ENCODE assay signal across 18 cellular contexts in the genomic region with DNA sequence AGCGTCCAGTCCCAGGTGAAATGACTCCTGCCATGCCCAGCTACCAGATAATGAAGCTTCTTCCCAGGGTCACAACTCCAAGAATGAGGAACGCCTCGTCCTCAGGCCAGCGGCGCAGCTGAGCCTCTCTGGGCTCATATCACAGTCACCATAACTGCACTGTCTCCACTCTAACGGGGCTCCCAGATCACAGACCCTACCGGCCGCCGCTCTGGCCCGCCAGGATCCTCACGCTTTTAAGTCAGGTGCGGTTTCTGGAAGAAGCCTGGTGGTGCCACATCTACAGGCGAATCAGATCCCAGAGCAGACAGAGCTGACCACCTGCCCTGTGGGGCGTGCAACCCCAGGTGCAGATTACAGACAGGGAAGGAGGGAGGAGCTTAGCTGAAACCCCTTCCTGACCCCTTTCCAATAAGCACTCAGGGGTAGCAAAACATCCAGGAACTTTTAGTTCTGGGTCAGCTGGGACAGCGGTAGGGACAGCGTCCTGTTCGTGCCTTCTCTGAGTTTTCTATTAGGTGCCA. TPM values are rescaled to one million over a fixed set of nuclear protein-coding genes. Genes with fewer than 3 reads are reported as not detected.
DNase-seq lines count a peak whose midpoint lies in the region; ATAC-seq, FAIRE-seq and TF ChIP-seq lines count a peak whose summit lies in the region.
"Had no signal": no experiment of that assay in that cellular context is flagged by ENCODE, and none has a peak within 500 bp of the region (broad histone marks: within the 10 kb centered on the region; RNA-seq: fewer than 3 reads in every experiment).

No MANE protein-coding gene starts in this region.

- H3K4me3 Mint-ChIP-seq in natural killer cell = peak overlapping the region; percentile 78
- H3K4me3 Mint-ChIP-seq: CD14-positive monocyte had no signal

- DNase-seq in NCI-H748 (lab: John Stamatoyannopoulos, UW; ENCODE audit: unreplicated experiment) (peak; percentile 39), NCI-H748 treated with DMSO at 0.1 percent for 48 hours (lab: John Stamatoyannopoulos, UW) (no peak), ecto neural progenitor cell (ENCODE audit: low spot score) (peak; percentile 42), natural killer cell (no peak), tibial artery (no peak), small intestine (no peak), aorta (no peak)
- DNase-seq: 8988T, DND-41, GF-D8, NCI-H1105 treated with DMSO at 0.1 percent for 48 hours, NCI-H2171, NCI-H446 treated with DMSO at 0.1 percent for 48 hours, NCI-H82, SIG-M5 had no signal

- intact Hi-C loops in natural killer cell (cut with micrococcal nuclease) (no loop called here), tibial artery (cut with DNase I; ENCODE audit: low total_unique reads) (loop anchor here (5.0 to 10.0 kb wide), 2 partner anchors 54 to 211 kb away; no protein-coding TSS in a partner anchor), aorta (cut with DNase I) (loop anchor here (5.0 to 10.0 kb wide), 6 partner anchors 54 to 506 kb away; no protein-coding TSS in a partner anchor)

- H3K4me3 ChIP-seq in tibial artery = no peak overlapping the region
- no peak overlapping the region for H3K4me3 ChIP-seq in small intestine (ENCODE audit: low read depth in 1 of 2, low read length in 2 of 2)
- H3K4me3 ChIP-seq in aorta (ENCODE audit: low read length in 2 of 2) = no peak overlapping the region

- WGBS in small intestine, 3 donors = 38 to 83% (median 65%) methylated on average over 17 of the region's 17 CpGs
- WGBS in aorta, 2 donors = 93 to 96% methylated on average over 17 of the region's 17 CpGs

- FAIRE-seq in small intestine (lab: Jason Lieb, UNC) = no peak
- FAIRE-seq: HepG2 had no signal

- peaks cover 0 to 31% (median 12%) of the 10 kb centered on the region in 4 donors for H3K4me1 ChIP-seq in tibial artery
- peaks cover 0 to 7% of the 10 kb centered on the region in 2 donors for H3K4me1 ChIP-seq in small intestine (ENCODE audit: control insufficient read depth in 2 of 2, insufficient read depth in 1 of 2, low read depth in 1 of 2, low read length in 1 of 2)
- no peaks in the 10 kb centered on the region for H3K4me1 ChIP-seq in aorta (ENCODE audit: control insufficient read depth in 1 of 2, insufficient read depth in 2 of 2, low read length in 2 of 2)

- TF ChIP-seq CTCF in natural killer cell (IDR thresholded peaks at IDR 0.05) = no peak
- TF ChIP-seq CTCF in tibial artery (IDR thresholded peaks at IDR 0.05) = no peak

- ATAC-seq in natural killer cell = no peak
- ATAC-seq in aorta (ENCODE audit: low FRiP score) = no peak
- no peak for ATAC-seq in GM19397 (IDR thresholded peaks at IDR 0.05; ENCODE audit: unreplicated experiment)
- ATAC-seq: HepG2 had no signal

- H3K9me3 Mint-ChIP-seq in natural killer cell = no peaks in the 10 kb centered on the region

- H3K9me3 ChIP-seq in tibial artery = no peaks in the 10 kb centered on the region
- no peaks in the 10 kb centered on the region for H3K9me3 ChIP-seq in small intestine (ENCODE audit: control insufficient read depth, low read depth)
- H3K9me3 ChIP-seq in aorta (ENCODE audit: control insufficient read depth, low read length) = no peaks in the 10 kb centered on the region

- H3K27me3 ChIP-seq in tibial artery (no peaks in the 10 kb centered on the region), small intestine (ENCODE audit: control insufficient read depth in 2 of 2, insufficient read depth in 2 of 2, low read length in 2 of 2) (no peaks in the 10 kb centered on the region), aorta (ENCODE audit: control insufficient read depth in 1 of 2, insufficient read depth in 2 of 2, low read length in 1 of 2) (no peaks in the 10 kb centered on the region)

- H3K27ac ChIP-seq in tibial artery = peak overlapping the region; percentile 83 to 97
- H3K27ac ChIP-seq in small intestine (ENCODE audit: low read depth in 1 of 2, low read length in 1 of 2) = no peak overlapping the region
- H3K27ac ChIP-seq in aorta (ENCODE audit: low read depth in 1 of 2, low read length in 2 of 2) = peak overlapping the region in 1 of 2 donors; percentile 50

- H3K27ac Mint-ChIP-seq in natural killer cell = peak overlapping the region in 1 of 2 donors; percentile 25
- H3K27ac Mint-ChIP-seq: CD14-positive monocyte had no signal

- H3K27me3 Mint-ChIP-seq in natural killer cell (ENCODE audit: low read depth in 2 of 2) = no peaks in the 10 kb centered on the region

- peaks cover 7% of the 10 kb centered on the region for H3K36me3 Mint-ChIP-seq in natural killer cell

- H3K4me1 Mint-ChIP-seq in natural killer cell = peaks cover 29 to 50% of the 10 kb centered on the region in 2 donors

- H3K36me3 ChIP-seq in tibial artery (no peaks in the 10 kb centered on the region), small intestine (ENCODE audit: control insufficient read depth in 2 of 2, insufficient read depth in 2 of 2, low read length in 2 of 2) (no peaks in the 10 kb centered on the region), aorta (ENCODE audit: control insufficient read depth in 1 of 2, insufficient read depth in 2 of 2, low read length in 1 of 2) (no peaks in the 10 kb centered on the region)

RNA-seq across cellular contexts. Expression of gene ACKR3, which starts 3.7 kb away (rescaled TPM):
- total RNA-seq in natural killer cell (1 to 10 TPM; 4.4 to 5.5 (median 4.6) TPM), aorta (100 to 1,000 TPM; 113 to 116 TPM)
- polyA plus RNA-seq in small intestine (10 to 100 TPM in 1 of 3 donors, 1 to 10 TPM in 2; 3.8 to 44.8 (median 3.8) TPM), aorta (10 to 100 TPM in 1 of 2 donors, 1 to 10 TPM in 1; 7.0 to 37.5 TPM)
- total RNA-seq: HepG2 had no signal
- polyA plus RNA-seq: HepG2 had no signal

Comparison
In these comparisons a context has a peak if more than half of its experiments do, and no peak if none do; other contexts are left out.
1. DNase-seq: peak in NCI-H748 (single experiment) and ecto neural progenitor cell (single experiment); none in NCI-H748 treated with DMSO at 0.1 percent for 48 hours (single experiment), natural killer cell (single experiment), tibial artery (0 of 2), small intestine (single experiment) and aorta (0 of 2).
2. H3K27ac ChIP-seq: peak in tibial artery (2 of 2); none in small intestine (0 of 2).
3. RNA of gene ACKR3, which starts 3.7 kb away (total RNA-seq): 113 to 116 TPM in aorta; 4.4 to 5.5 TPM in natural killer cell; every median in the first group is over 10 times any median in the second.